Comparison of ENCODE assay signal across 8 cellular contexts in the genomic region with DNA sequence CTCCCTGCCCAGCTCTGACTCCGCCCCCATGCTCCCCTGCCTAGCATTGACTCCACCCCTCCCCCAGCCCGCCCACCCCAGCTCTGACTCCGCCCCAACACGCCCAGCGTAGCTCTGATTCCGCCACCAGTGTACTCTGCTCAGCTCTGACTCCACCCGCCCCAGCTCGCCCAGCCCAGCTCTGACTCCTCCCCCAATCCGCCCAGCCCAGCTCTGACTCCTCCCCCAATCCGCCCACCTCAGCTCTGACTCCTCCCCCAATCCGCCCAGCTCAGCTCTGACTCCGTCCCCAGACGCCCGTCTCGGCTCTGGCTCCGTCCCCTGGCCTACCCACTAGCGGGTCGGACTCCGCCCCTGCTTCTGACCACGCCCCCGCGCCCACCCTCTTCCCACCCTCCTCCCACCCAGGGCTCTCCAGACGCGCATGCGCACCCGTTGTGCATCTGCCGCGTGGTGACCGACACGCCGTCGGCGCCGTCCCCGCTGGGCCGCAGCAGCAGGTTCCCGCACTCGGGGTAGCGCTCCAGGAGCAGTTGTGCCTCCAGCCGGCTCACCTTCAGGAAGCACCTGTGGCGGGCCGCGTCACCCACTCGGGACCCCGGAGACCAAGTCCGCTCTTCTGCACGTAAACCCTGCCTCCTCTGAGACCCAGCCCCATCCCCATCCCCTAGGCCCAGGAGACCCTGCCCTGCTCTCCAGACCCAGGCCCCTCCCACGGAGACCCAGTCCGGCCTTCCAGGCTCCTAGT. TPM values are rescaled to one million over a fixed set of nuclear protein-coding genes. Genes with fewer than 3 reads are reported as not detected.
A peak's percentile ranks its signal among the peaks of the same experiment; 100 is the strongest.
DNase-seq lines count a peak whose midpoint lies in the region; ATAC-seq and TF ChIP-seq lines count a peak whose summit lies in the region.

No MANE protein-coding gene starts in this region.

- intact Hi-C loops in lower lobe of right lung (cut with DNase I) = no loop called here

- H3K27me3 ChIP-seq in lower lobe of right lung (ENCODE audit: low read depth) = no peaks in the 10 kb centered on the region

- H3K4me1 ChIP-seq in lower lobe of right lung = peaks cover 13% of the 10 kb centered on the region

- H3K4me3 ChIP-seq in lower lobe of right lung = peak overlapping the region; percentile 55

- peak; percentile 92 to 95 for ATAC-seq in lower lobe of right lung

- no peaks in the 10 kb centered on the region for H3K36me3 ChIP-seq in lower lobe of right lung

- POLR2A ChIA-PET in HEK293T (lab: Yijun Ruan, JAX) = interaction anchor here (0.7 to 1.0 kb wide), 2 partner anchors 9 to 14 kb away, joined by 3 to 6 read pairs; partner anchors contain the start of gene MPND

- H3K27ac ChIP-seq in lower lobe of right lung = peak overlapping the region; percentile 24

- CTCF ChIA-PET in HEK293T (lab: Yijun Ruan, JAX) = interaction anchor here (1.0 to 1.1 kb wide), 2 partner anchors 24 to 61 kb away, joined by 3 read pairs; no protein-coding TSS in a partner anchor

- H3K9me3 ChIP-seq in lower lobe of right lung = no peaks in the 10 kb centered on the region

- DNase-seq in GM03348 (ENCODE audit: low spot score) = peak; percentile 98
- peak; percentile 92 for DNase-seq in HEK293T (ENCODE audit: extremely low spot score)
- DNase-seq in NCI-H1930 (lab: John Stamatoyannopoulos, UW) = peak; percentile 86 to 92
- DNase-seq in activated CD4-positive, alpha-beta T cell treated with anti-CD3 and anti-CD28 coated beads, Interleukin-2, amount 50 U/mL, for 1 hour = peak; percentile 87
- peak; percentile 30 to 82 for DNase-seq in dermis microvascular lymphatic vessel endothelial cell (ENCODE audit: low read depth in 2 of 2)
- DNase-seq in lower lobe of right lung = peak; percentile 95
- peak; percentile 98 to 99 for DNase-seq in stimulated activated CD4-positive, alpha-beta T cell treated with anti-CD3 and anti-CD28 coated beads, Interleukin-4, amount 100 ng/mL, for 4 hours
- no peak for DNase-seq in NCI-H1417 treated with DMSO at 0.1 percent for 48 hours (lab: John Stamatoyannopoulos, UW)

- no peak for TF ChIP-seq CTCF in lower lobe of right lung (IDR thresholded peaks at IDR 0.05)

TF ChIP-seq in HEK293T, 16 proteins besides CTCF, POLR2A, EP300 and RAD21:
- TF ChIP-seq ARNT (IDR thresholded peaks at IDR 0.05) (no peak), L3MBTL2 (conservative IDR thresholded peaks at IDR 0.05) (peak; percentile 93), NFRKB (IDR thresholded peaks at IDR 0.05) (no peak), HDGF (IDR thresholded peaks at IDR 0.05; ENCODE audit: borderline replicate concordance) (no peak), CTBP1 (IDR thresholded peaks at IDR 0.05; ENCODE audit: borderline replicate concordance) (no peak), FOXK2 (IDR thresholded peaks at IDR 0.05) (no peak), SP1 (IDR thresholded peaks at IDR 0.05) (peak; percentile 100), SUZ12 (IDR thresholded peaks at IDR 0.05) (no peak), ELF4 (IDR thresholded peaks at IDR 0.05) (no peak), BHLHE40 (IDR thresholded peaks at IDR 0.05; ENCODE audit: borderline replicate concordance) (no peak), TARDBP (IDR thresholded peaks at IDR 0.05) (0 out of 2 replicates have a peak, but pooled peaks have one; percentile 39), LEF1 (IDR thresholded peaks at IDR 0.05; ENCODE audit: borderline replicate concordance) (no peak), ZNF384 (IDR thresholded peaks at IDR 0.05) (no peak), FOXA1 (IDR thresholded peaks at IDR 0.05) (no peak), FOXM1 (IDR thresholded peaks at IDR 0.05; ENCODE audit: borderline replicate concordance) (no peak)
- TF ChIP-seq, protein P1, sequence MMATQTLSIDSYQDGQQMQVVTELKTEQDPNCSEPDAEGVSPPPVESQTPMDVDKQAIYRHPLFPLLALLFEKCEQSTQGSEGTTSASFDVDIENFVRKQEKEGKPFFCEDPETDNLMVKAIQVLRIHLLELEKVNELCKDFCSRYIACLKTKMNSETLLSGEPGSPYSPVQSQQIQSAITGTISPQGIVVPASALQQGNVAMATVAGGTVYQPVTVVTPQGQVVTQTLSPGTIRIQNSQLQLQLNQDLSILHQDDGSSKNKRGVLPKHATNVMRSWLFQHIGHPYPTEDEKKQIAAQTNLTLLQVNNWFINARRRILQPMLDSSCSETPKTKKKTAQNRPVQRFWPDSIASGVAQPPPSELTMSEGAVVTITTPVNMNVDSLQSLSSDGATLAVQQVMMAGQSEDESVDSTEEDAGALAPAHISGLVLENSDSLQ (IDR thresholded peaks at IDR 0.05) = peak; percentile 55

RNA-seq across cellular contexts. Expression of gene STAP2, which starts 10.2 kb away (rescaled TPM):
- total RNA-seq in dermis microvascular lymphatic vessel endothelial cell (28.5 and 38.2 TPM in 2 replicates), lower lobe of right lung (11.8 TPM)

RNA-seq across cellular contexts. Expression of gene MPND, which starts 14.9 kb away (rescaled TPM):
- total RNA-seq in dermis microvascular lymphatic vessel endothelial cell (5.8 and 8.7 TPM in 2 replicates), lower lobe of right lung (41.2 TPM)

RNA-seq across cellular contexts. Expression of gene FSD1, which starts 24.0 kb away (rescaled TPM):
- 6.3 and 7.4 TPM in 2 replicates for total RNA-seq in dermis microvascular lymphatic vessel endothelial cell
- 0.62 TPM for total RNA-seq in lower lobe of right lung

RNA-seq across cellular contexts. Expression of gene TMIGD2, which starts 26.2 kb away (rescaled TPM):
- not detected in 2 replicates for total RNA-seq in dermis microvascular lymphatic vessel endothelial cell
- 1.7 TPM for total RNA-seq in lower lobe of right lung

RNA-seq across cellular contexts. Expression of gene SHD, which starts 49.4 kb away (rescaled TPM):
- total RNA-seq in dermis microvascular lymphatic vessel endothelial cell (not detected in 2 replicates), lower lobe of right lung (not detected)
